In genomic region chr1:204093421-204093717, GRCh38 we compare ENCODE assay signal across 1 cellular context.
A peak's percentile ranks its signal among the peaks of the same experiment; 100 is the strongest.
TF ChIP-seq lines count a peak whose summit lies in the region.

No MANE protein-coding gene starts in this region.

TF ChIP-seq in HepG2, 621 proteins besides CTCF, POLR2A, EP300 and RAD21 (continued from another document):
- peak; percentile 73 for TF ChIP-seq FOSL2 (CRISPR knock-in tag; IDR thresholded peaks at IDR 0.05)
- TF ChIP-seq, protein P1, sequence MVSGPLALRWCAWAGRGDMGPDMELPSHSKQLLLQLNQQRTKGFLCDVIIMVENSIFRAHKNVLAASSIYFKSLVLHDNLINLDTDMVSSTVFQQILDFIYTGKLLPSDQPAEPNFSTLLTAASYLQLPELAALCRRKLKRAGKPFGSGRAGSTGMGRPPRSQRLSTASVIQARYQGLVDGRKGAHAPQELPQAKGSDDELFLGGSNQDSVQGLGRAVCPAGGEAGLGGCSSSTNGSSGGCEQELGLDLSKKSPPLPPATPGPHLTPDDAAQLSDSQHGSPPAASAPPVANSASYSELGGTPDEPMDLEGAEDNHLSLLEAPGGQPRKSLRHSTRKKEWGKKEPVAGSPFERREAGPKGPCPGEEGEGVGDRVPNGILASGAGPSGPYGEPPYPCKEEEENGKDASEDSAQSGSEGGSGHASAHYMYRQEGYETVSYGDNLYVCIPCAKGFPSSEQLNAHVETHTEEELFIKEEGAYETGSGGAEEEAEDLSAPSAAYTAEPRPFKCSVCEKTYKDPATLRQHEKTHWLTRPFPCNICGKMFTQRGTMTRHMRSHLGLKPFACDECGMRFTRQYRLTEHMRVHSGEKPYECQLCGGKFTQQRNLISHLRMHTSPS (CRISPR knock-in tag; IDR thresholded peaks at IDR 0.05; ENCODE audit: low read depth) = peak; percentile 98
- no peak for TF ChIP-seq CAMTA2 (CRISPR knock-in tag; IDR thresholded peaks at IDR 0.05; ENCODE audit: borderline replicate concordance)
- no peak for TF ChIP-seq MAZ (IDR thresholded peaks at IDR 0.05; ENCODE audit: borderline replicate concordance, low read depth, low read length)
- no peak for TF ChIP-seq MAZ (CRISPR knock-in tag; IDR thresholded peaks at IDR 0.05; ENCODE audit: low read depth)
- no peak for TF ChIP-seq RFX5 (IDR thresholded peaks at IDR 0.05; ENCODE audit: low read depth, low read length)
- no peak for TF ChIP-seq RXRB (CRISPR knock-in tag; IDR thresholded peaks at IDR 0.05; ENCODE audit: borderline replicate concordance)
- TF ChIP-seq ONECUT2 (CRISPR knock-in tag; IDR thresholded peaks at IDR 0.05) = no peak
- TF ChIP-seq ZNF263 (CRISPR knock-in tag; IDR thresholded peaks at IDR 0.05) = 0 out of 2 replicates have a peak, but pooled peaks have one; percentile 31
- no peak for TF ChIP-seq AHR (CRISPR knock-in tag; IDR thresholded peaks at IDR 0.05)
- no peak for TF ChIP-seq ZNF451 (CRISPR knock-in tag; IDR thresholded peaks at IDR 0.05)
- TF ChIP-seq FOXM1 (CRISPR knock-in tag; IDR thresholded peaks at IDR 0.05) = no peak
- peak; percentile 77 for TF ChIP-seq PHF21A (CRISPR knock-in tag; IDR thresholded peaks at IDR 0.05)
- TF ChIP-seq ZNF30 (CRISPR knock-in tag; IDR thresholded peaks at IDR 0.05) = no peak
- TF ChIP-seq BRD4 (CRISPR knock-in tag; IDR thresholded peaks at IDR 0.05) = no peak
- no peak for TF ChIP-seq SAFB2 (CRISPR knock-in tag; IDR thresholded peaks at IDR 0.05; ENCODE audit: borderline replicate concordance, low read depth)
- no peak for TF ChIP-seq CCAR2 (optimal IDR thresholded peaks at IDR 0.05; ENCODE audit: low read depth, low read length)
- TF ChIP-seq AGO1 (IDR thresholded peaks at IDR 0.05; ENCODE audit: low read depth, low read length, poor library complexity, severe bottlenecking) = no peak
- TF ChIP-seq ZNF530 (CRISPR knock-in tag; IDR thresholded peaks at IDR 0.05; ENCODE audit: low read depth) = no peak
- no peak for TF ChIP-seq TAF15 (IDR thresholded peaks at IDR 0.05; ENCODE audit: low read depth, low read length, poor library complexity, severe bottlenecking)
- TF ChIP-seq, protein P2, sequence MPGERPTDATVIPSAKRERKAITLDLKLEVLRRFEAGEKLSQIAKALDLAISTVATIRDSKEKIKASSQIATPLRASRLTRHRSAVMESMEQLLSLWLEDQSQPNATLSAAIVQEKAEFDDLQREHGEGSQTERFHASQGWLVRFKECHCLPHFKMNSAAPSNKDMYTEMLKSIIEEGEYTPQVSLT (CRISPR knock-in tag; IDR thresholded peaks at IDR 0.05; ENCODE audit: borderline replicate concordance, low read depth) = no peak
- TF ChIP-seq, protein P3, sequence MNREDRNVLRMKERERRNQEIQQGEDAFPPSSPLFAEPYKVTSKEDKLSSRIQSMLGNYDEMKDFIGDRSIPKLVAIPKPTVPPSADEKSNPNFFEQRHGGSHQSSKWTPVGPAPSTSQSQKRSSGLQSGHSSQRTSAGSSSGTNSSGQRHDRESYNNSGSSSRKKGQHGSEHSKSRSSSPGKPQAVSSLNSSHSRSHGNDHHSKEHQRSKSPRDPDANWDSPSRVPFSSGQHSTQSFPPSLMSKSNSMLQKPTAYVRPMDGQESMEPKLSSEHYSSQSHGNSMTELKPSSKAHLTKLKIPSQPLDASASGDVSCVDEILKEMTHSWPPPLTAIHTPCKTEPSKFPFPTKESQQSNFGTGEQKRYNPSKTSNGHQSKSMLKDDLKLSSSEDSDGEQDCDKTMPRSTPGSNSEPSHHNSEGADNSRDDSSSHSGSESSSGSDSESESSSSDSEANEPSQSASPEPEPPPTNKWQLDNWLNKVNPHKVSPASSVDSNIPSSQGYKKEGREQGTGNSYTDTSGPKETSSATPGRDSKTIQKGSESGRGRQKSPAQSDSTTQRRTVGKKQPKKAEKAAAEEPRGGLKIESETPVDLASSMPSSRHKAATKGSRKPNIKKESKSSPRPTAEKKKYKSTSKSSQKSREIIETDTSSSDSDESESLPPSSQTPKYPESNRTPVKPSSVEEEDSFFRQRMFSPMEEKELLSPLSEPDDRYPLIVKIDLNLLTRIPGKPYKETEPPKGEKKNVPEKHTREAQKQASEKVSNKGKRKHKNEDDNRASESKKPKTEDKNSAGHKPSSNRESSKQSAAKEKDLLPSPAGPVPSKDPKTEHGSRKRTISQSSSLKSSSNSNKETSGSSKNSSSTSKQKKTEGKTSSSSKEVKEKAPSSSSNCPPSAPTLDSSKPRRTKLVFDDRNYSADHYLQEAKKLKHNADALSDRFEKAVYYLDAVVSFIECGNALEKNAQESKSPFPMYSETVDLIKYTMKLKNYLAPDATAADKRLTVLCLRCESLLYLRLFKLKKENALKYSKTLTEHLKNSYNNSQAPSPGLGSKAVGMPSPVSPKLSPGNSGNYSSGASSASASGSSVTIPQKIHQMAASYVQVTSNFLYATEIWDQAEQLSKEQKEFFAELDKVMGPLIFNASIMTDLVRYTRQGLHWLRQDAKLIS (CRISPR knock-in tag; IDR thresholded peaks at IDR 0.05) = no peak
- no peak for TF ChIP-seq MTF1 (CRISPR knock-in tag; IDR thresholded peaks at IDR 0.05)
- 0 out of 4 replicates have a peak, but pooled peaks of 1 of the 2 experiments have one; percentile 21 for TF ChIP-seq KLF16 (CRISPR knock-in tag; IDR thresholded peaks at IDR 0.05)
- no peak for TF ChIP-seq RBFOX2 (IDR thresholded peaks at IDR 0.05; ENCODE audit: low read depth, low read length)
- no peak for TF ChIP-seq BHLHE40 (IDR thresholded peaks at IDR 0.05; ENCODE audit: low read length)
- TF ChIP-seq ZNF720 (CRISPR knock-in tag; IDR thresholded peaks at IDR 0.05) = no peak
- no peak for TF ChIP-seq ATF6 (CRISPR knock-in tag; conservative IDR thresholded peaks at IDR 0.05)
- TF ChIP-seq ZNF556 (CRISPR knock-in tag; IDR thresholded peaks at IDR 0.05; ENCODE audit: borderline replicate concordance) = no peak
- TF ChIP-seq, protein P4, sequence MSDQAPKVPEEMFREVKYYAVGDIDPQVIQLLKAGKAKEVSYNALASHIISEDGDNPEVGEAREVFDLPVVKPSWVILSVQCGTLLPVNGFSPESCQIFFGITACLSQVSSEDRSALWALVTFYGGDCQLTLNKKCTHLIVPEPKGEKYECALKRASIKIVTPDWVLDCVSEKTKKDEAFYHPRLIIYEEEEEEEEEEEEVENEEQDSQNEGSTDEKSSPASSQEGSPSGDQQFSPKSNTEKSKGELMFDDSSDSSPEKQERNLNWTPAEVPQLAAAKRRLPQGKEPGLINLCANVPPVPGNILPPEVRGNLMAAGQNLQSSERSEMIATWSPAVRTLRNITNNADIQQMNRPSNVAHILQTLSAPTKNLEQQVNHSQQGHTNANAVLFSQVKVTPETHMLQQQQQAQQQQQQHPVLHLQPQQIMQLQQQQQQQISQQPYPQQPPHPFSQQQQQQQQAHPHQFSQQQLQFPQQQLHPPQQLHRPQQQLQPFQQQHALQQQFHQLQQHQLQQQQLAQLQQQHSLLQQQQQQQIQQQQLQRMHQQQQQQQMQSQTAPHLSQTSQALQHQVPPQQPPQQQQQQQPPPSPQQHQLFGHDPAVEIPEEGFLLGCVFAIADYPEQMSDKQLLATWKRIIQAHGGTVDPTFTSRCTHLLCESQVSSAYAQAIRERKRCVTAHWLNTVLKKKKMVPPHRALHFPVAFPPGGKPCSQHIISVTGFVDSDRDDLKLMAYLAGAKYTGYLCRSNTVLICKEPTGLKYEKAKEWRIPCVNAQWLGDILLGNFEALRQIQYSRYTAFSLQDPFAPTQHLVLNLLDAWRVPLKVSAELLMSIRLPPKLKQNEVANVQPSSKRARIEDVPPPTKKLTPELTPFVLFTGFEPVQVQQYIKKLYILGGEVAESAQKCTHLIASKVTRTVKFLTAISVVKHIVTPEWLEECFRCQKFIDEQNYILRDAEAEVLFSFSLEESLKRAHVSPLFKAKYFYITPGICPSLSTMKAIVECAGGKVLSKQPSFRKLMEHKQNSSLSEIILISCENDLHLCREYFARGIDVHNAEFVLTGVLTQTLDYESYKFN (CRISPR knock-in tag; conservative IDR thresholded peaks at IDR 0.05) = peak; percentile 87
- 0 out of 2 replicates have a peak, but pooled peaks have one; percentile 17 for TF ChIP-seq NFKB2 (CRISPR knock-in tag; IDR thresholded peaks at IDR 0.05; ENCODE audit: borderline replicate concordance)
- peak; percentile 75 for TF ChIP-seq ELF1 (CRISPR knock-in tag; IDR thresholded peaks at IDR 0.05)
- no peak for TF ChIP-seq ZNF20 (CRISPR knock-in tag; IDR thresholded peaks at IDR 0.05)
- 0 out of 2 replicates have a peak, but pooled peaks have one; percentile 44 for TF ChIP-seq ERF (CRISPR knock-in tag; IDR thresholded peaks at IDR 0.05)
- no peak for TF ChIP-seq LRRFIP1 (CRISPR knock-in tag; conservative IDR thresholded peaks at IDR 0.05)
- 0 out of 2 replicates have a peak, but pooled peaks have one; percentile 45 for TF ChIP-seq POGZ (CRISPR knock-in tag; IDR thresholded peaks at IDR 0.05)
- no peak for TF ChIP-seq ZNF674 (CRISPR knock-in tag; IDR thresholded peaks at IDR 0.05; ENCODE audit: low read depth)
- no peak for TF ChIP-seq ZNF382 (CRISPR knock-in tag; IDR thresholded peaks at IDR 0.05; ENCODE audit: borderline replicate concordance)
- no peak for TF ChIP-seq DNMT3B (CRISPR knock-in tag; conservative IDR thresholded peaks at IDR 0.05)
- no peak for TF ChIP-seq TOE1 (CRISPR knock-in tag; IDR thresholded peaks at IDR 0.05)
- TF ChIP-seq HOXA7 (CRISPR knock-in tag; IDR thresholded peaks at IDR 0.05) = no peak
- TF ChIP-seq, protein P5, sequence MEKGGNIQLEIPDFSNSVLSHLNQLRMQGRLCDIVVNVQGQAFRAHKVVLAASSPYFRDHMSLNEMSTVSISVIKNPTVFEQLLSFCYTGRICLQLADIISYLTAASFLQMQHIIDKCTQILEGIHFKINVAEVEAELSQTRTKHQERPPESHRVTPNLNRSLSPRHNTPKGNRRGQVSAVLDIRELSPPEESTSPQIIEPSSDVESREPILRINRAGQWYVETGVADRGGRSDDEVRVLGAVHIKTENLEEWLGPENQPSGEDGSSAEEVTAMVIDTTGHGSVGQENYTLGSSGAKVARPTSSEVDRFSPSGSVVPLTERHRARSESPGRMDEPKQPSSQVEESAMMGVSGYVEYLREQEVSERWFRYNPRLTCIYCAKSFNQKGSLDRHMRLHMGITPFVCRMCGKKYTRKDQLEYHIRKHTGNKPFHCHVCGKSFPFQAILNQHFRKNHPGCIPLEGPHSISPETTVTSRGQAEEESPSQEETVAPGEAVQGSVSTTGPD (CRISPR knock-in tag; IDR thresholded peaks at IDR 0.05) = no peak
- TF ChIP-seq ZNF101 (CRISPR knock-in tag; IDR thresholded peaks at IDR 0.05; ENCODE audit: borderline replicate concordance, low read depth) = no peak
- TF ChIP-seq ZNF766 (CRISPR knock-in tag; IDR thresholded peaks at IDR 0.05; ENCODE audit: borderline replicate concordance) = no peak
- TF ChIP-seq, protein P6, sequence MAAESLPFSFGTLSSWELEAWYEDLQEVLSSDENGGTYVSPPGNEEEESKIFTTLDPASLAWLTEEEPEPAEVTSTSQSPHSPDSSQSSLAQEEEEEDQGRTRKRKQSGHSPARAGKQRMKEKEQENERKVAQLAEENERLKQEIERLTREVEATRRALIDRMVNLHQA (CRISPR knock-in tag; IDR thresholded peaks at IDR 0.05) = no peak
- no peak for TF ChIP-seq ZBTB7B (CRISPR knock-in tag; IDR thresholded peaks at IDR 0.05)
